24 cellular contexts compared by ENCODE assay signal in the genomic region with DNA sequence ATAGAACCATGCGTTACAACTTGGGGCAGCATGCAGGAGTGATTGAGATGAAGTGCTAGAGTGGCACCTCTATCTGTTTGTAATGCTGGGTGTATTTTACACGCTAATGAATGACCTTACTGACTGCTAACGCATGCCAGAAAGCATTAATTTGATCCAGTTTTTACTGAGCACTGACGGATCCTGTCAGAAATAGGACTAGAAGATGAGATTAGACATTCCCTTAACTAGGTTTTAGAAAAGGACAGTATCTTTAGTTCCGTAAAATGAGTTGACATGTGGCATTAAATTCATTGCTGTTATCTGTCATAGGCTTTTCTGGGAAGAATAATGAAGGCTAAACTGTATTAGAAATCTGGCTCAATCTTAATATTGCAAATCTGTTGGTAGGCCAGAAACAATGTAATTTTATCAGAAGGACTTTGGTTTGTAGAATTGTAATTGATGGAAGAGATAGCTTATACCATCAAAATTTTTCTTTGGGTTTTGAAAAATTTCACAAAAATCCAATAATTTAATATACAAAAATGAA.
"Had no signal": no experiment of that assay in that cellular context is flagged by ENCODE, and none has a peak within 500 bp of the region (broad histone marks: within the 10 kb centered on the region; RNA-seq: fewer than 3 reads in every experiment).

No MANE protein-coding gene starts in this region.

- H3K27me3 ChIP-seq: ascending aorta had no signal

- H3K36me3 ChIP-seq: ascending aorta had no signal

- H3K9me3 ChIP-seq: ascending aorta had no signal

- DNase-seq: activated B cell treated with CpG ODN at 0.5 μM for 24 hours; activated CD4-positive, alpha-beta memory T cell treated with anti-CD3 and anti-CD28 coated beads for 36 hours; activated CD4-positive, alpha-beta T cell treated with anti-CD3 and anti-CD28 coated beads for 4 hours; activated CD4-positive, alpha-beta T cell treated with anti-CD3 and anti-CD28 coated beads, Interleukin-2, amount 10 ng/mL, durations not matched to agents 24 days and 14 days; activated CD4-positive, alpha-beta T cell treated with anti-CD3 and anti-CD28 coated beads, Interleukin-2, amount 50 U/mL, for 1 hour; activated CD4-positive, alpha-beta T cell treated with anti-CD3 and anti-CD28 coated beads, Interleukin-2, amount 50 U/mL, for 4 hours; activated CD4-positive, CD25-positive, alpha-beta regulatory T cell treated with anti-CD3 and anti-CD28 coated beads, Interleukin-2, amount 50 U/mL, for 72 hours; activated CD8-positive, alpha-beta memory T cell treated with anti-CD3 and anti-CD28 coated beads, Interleukin-2, amount 50 U/mL, for 48 hours; activated CD8-positive, alpha-beta T cell treated with anti-CD3 and anti-CD28 coated beads for 36 hours; activated effector memory CD4-positive, alpha-beta T cell treated with Interleukin-2 at 50 U/mL for 16 hours; activated gamma-delta T cell; activated naive CD4-positive, alpha-beta T cell treated with anti-CD3 and anti-CD28 coated beads, Interleukin-2, amount 10 ng/mL, durations not matched to agents 7 days and 5 days; activated naive CD4-positive, alpha-beta T cell treated with Interleukin-2 at 50 U/mL for 16 hours; activated naive CD8-positive, alpha-beta T cell treated with anti-CD3 and anti-CD28 coated beads, Interleukin-2, amount 10 ng/mL, durations not matched to agents 7 days and 5 days; activated naive CD8-positive, alpha-beta T cell treated with anti-CD3 and anti-CD28 coated beads, Interleukin-2, amount 50 U/mL, for 24 hours; activated T-cell treated with anti-CD3 and anti-CD28 coated beads, Interleukin-2, amount 50 U/mL, for 24 hours; activated T-cell treated with anti-CD3 and anti-CD28 coated beads, Interleukin-2, amount 50 U/mL, for 48 hours; amygdala; anterior cingulate cortex; central memory CD4-positive, alpha-beta T cell; T-helper 2 cell; T-helper 9 cell had no signal

- H3K27ac ChIP-seq: ascending aorta, VCaP had no signal

- H3K4me3 ChIP-seq: ascending aorta had no signal

- H3K4me1 ChIP-seq: ascending aorta had no signal
